In genomic region chr9:132245465-132245864, GRCh38 we compare ENCODE assay signal across 30 cellular contexts.
"Had no signal": no experiment of that assay in that cellular context is flagged by ENCODE, and none has a peak within 500 bp of the region (broad histone marks: within the 10 kb centered on the region; RNA-seq: fewer than 3 reads in every experiment).

No MANE protein-coding gene starts in this region.

- H3K4me1 Mint-ChIP-seq: activated T-helper 17 cell treated with anti-CD3 and anti-CD28 coated beads, Interleukin-2, amount 50 U/mL, for 72 hours had no signal

- FAIRE-seq: astrocyte, kidney, TTC549 had no signal

- H3K36me3 Mint-ChIP-seq: activated CD4-positive, alpha-beta memory T cell treated with anti-CD3 and anti-CD28 coated beads for 36 hours; immature natural killer cell; mesothelial cell of epicardium; naive B cell had no signal

- ATAC-seq: activated CD4-positive, CD25-positive, alpha-beta regulatory T cell treated with anti-CD3 and anti-CD28 coated beads, Interleukin-2, amount 50 U/mL, for 24 hours; activated T-helper 17 cell treated with anti-CD3 and anti-CD28 coated beads, Interleukin-2, amount 50 U/mL, for 72 hours; effector memory CD8-positive, alpha-beta T cell; gastroesophageal sphincter; left colon; right cardiac atrium had no signal

- H3K36me3 ChIP-seq: gastroesophageal sphincter, spleen, suprapubic skin, tibial artery, WERI-Rb-1 had no signal

- H3K27me3 Mint-ChIP-seq: activated T-helper 17 cell treated with anti-CD3 and anti-CD28 coated beads, Interleukin-2, amount 50 U/mL, for 72 hours had no signal

- H3K27ac ChIP-seq: suprapubic skin, WERI-Rb-1 had no signal

- H3K9me3 ChIP-seq: gastroesophageal sphincter, spleen, suprapubic skin, tibial artery had no signal

- H3K27ac Mint-ChIP-seq: activated CD4-positive, alpha-beta memory T cell treated with anti-CD3 and anti-CD28 coated beads for 36 hours; activated CD4-positive, alpha-beta T cell treated with anti-CD3 and anti-CD28 coated beads, Interleukin-2, amount 10 ng/mL, durations not matched to agents 24 days and 14 days; activated T-cell treated with anti-CD3 and anti-CD28 coated beads, Interleukin-2, amount 50 U/mL, for 24 hours; activated T-helper 17 cell treated with anti-CD3 and anti-CD28 coated beads, Interleukin-2, amount 50 U/mL, for 72 hours; effector memory CD8-positive, alpha-beta T cell; immature natural killer cell; mesothelial cell of epicardium; naive B cell had no signal

- H3K4me3 Mint-ChIP-seq: activated CD4-positive, alpha-beta memory T cell treated with anti-CD3 and anti-CD28 coated beads for 36 hours; activated CD4-positive, alpha-beta T cell treated with anti-CD3 and anti-CD28 coated beads, Interleukin-2, amount 10 ng/mL, durations not matched to agents 24 days and 14 days; activated T-cell treated with anti-CD3 and anti-CD28 coated beads, Interleukin-2, amount 50 U/mL, for 24 hours; activated T-helper 17 cell treated with anti-CD3 and anti-CD28 coated beads, Interleukin-2, amount 50 U/mL, for 72 hours; effector memory CD8-positive, alpha-beta T cell; immature natural killer cell; mesothelial cell of epicardium had no signal

- H3K4me3 ChIP-seq: gastroesophageal sphincter, spleen, suprapubic skin, tibial artery had no signal

- H3K9me3 Mint-ChIP-seq: activated CD4-positive, alpha-beta memory T cell treated with anti-CD3 and anti-CD28 coated beads for 36 hours; activated CD4-positive, alpha-beta T cell treated with anti-CD3 and anti-CD28 coated beads, Interleukin-2, amount 10 ng/mL, durations not matched to agents 24 days and 14 days; activated T-cell treated with anti-CD3 and anti-CD28 coated beads, Interleukin-2, amount 50 U/mL, for 24 hours; activated T-helper 17 cell treated with anti-CD3 and anti-CD28 coated beads, Interleukin-2, amount 50 U/mL, for 72 hours; effector memory CD8-positive, alpha-beta T cell; immature natural killer cell; mesothelial cell of epicardium; naive B cell had no signal

- DNase-seq: activated CD4-positive, alpha-beta memory T cell treated with anti-CD3 and anti-CD28 coated beads for 36 hours; activated CD4-positive, alpha-beta T cell treated with anti-CD3 and anti-CD28 coated beads, Interleukin-2, amount 10 ng/mL, durations not matched to agents 24 days and 14 days; activated CD8-positive, alpha-beta memory T cell treated with anti-CD3 and anti-CD28 coated beads, Interleukin-2, amount 50 U/mL, for 48 hours; activated gamma-delta T cell treated with Interleukin-2 at 50 U/mL for 16 hours; activated naive CD4-positive, alpha-beta T cell treated with anti-CD3 and anti-CD28 coated beads, Interleukin-2, amount 50 U/mL, for 16 hours; activated T-cell treated with anti-CD3 and anti-CD28 coated beads, Interleukin-2, amount 50 U/mL, for 24 hours; amniotic stem cell; caudate nucleus; cortex of kidney; effector memory CD8-positive, alpha-beta T cell; erythroblast; head of caudate nucleus; hippocampal formation; immature natural killer cell; left colon; naive B cell; occipital lobe; spleen; stimulated activated naive CD4-positive, alpha-beta T cell; WERI-Rb-1 had no signal
